10 cellular contexts compared by ENCODE assay signal in the genomic region with DNA sequence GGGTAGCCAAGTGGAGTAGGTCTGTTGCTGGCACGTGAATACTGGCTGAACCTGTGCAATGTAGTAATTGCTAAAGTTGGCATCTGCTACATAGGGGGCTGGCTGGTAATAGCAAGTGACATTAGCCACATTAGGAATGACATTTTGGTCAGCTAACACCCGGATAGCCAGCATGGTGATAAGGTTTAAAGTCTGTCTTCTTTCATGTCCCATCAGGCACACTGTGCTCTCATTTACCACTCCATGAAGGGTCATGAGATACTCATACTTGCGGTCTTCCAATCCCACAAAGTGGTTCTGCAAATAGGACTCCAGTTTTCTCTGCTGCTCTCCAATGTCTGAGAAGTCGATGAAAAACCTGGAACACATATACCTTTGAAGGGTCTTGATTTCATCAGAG. TPM values are rescaled to one million over a fixed set of nuclear protein-coding genes. Genes with fewer than 3 reads are reported as not detected.
DNase-seq lines count a peak whose midpoint lies in the region; ATAC-seq and TF ChIP-seq lines count a peak whose summit lies in the region.
"Had no signal": no experiment of that assay in that cellular context is flagged by ENCODE, and none has a peak within 500 bp of the region (broad histone marks: within the 10 kb centered on the region; RNA-seq: fewer than 3 reads in every experiment).

No MANE protein-coding gene starts in this region.

- no peaks in the 10 kb centered on the region for H3K27me3 Mint-ChIP-seq in neural progenitor cell (ENCODE audit: insufficient read depth, low read depth)

- H3K9me3 ChIP-seq in fibroblast of lung (ENCODE audit: control insufficient read depth, insufficient read depth, low read depth, low read length) (no peaks in the 10 kb centered on the region), neural progenitor cell (ENCODE audit: low read depth) (no peaks in the 10 kb centered on the region), OCI-LY7 (ENCODE audit: low read length) (no peaks in the 10 kb centered on the region; the same call in 1 of the 2 replicates)

- H4K20me1 ChIP-seq in fibroblast of lung (ENCODE audit: control insufficient read depth, extremely low read depth, insufficient read depth, low read length) (no peaks in the 10 kb centered on the region), neural progenitor cell (ENCODE audit: low read depth) (peaks cover 23% of the 10 kb centered on the region), OCI-LY7 (ENCODE audit: insufficient read depth, low read length) (no peaks in the 10 kb centered on the region)

- H3K36me3 Mint-ChIP-seq in neural progenitor cell: peaks cover 7% of the 10 kb centered on the region

- H3F3A ChIP-seq in neural progenitor cell (ENCODE audit: low read depth): peaks cover 42% of the 10 kb centered on the region

- no peaks in the 10 kb centered on the region for H3K4me1 ChIP-seq in fibroblast of lung (ENCODE audit: control insufficient read depth, extremely low read depth, insufficient read depth, low read length)
- H3K4me1 ChIP-seq in neural progenitor cell: peaks cover 47% of the 10 kb centered on the region
- H3K4me1 ChIP-seq in OCI-LY7 (ENCODE audit: insufficient read depth, low read length, poor library complexity, severe bottlenecking): no peaks in the 10 kb centered on the region

- no peak overlapping the region for H3K27ac Mint-ChIP-seq in neural progenitor cell
- H3K27ac Mint-ChIP-seq: activated T-cell treated with anti-CD3 and anti-CD28 coated beads, Interleukin-2, amount 50 U/mL, for 72 hours had no signal

- no peak overlapping the region for H2AFZ ChIP-seq in fibroblast of lung (ENCODE audit: low read length)
- H2AFZ ChIP-seq in neural progenitor cell (replicated peaks): no peak overlapping the region
- H2AFZ ChIP-seq in OCI-LY7 (ENCODE audit: low read length): no peak overlapping the region

- H3K4me3 ChIP-seq in fibroblast of lung (replicated peaks in 1 of 4; ENCODE audit: control extremely low read depth in 1 of 4, insufficient read depth in 1 of 4, low read depth in 3 of 4, low read length in 4 of 4) (peak overlapping the region; percentile 76 to 90 (median 84)), neural progenitor cell (peak overlapping the region; percentile 73), OCI-LY7 (ENCODE audit: low read depth, low read length, poor library complexity, severe bottlenecking) (no peak overlapping the region)

- CTCF ChIA-PET in OCI-LY7 (lab: Charles Lee; ENCODE audit: unreplicated experiment): no interaction called here

- POLR2A ChIA-PET in OCI-LY7 (lab: Charles Lee): interaction anchor here (0.7 kb wide), 1 partner anchor 17 kb away, joined by 3 read pairs; no protein-coding TSS in a partner anchor

- no peaks in the 10 kb centered on the region for H3K36me3 ChIP-seq in fibroblast of lung (ENCODE audit: control insufficient read depth, insufficient read depth, low read length)
- no peaks in the 10 kb centered on the region for H3K36me3 ChIP-seq in neural progenitor cell
- H3K36me3 ChIP-seq in OCI-LY7 (ENCODE audit: insufficient read depth, low read length): no peaks in the 10 kb centered on the region

- H3K79me2 ChIP-seq in fibroblast of lung (ENCODE audit: control insufficient read depth, insufficient read depth, low read length) (peaks cover 30% of the 10 kb centered on the region), neural progenitor cell (ENCODE audit: low read depth) (peaks cover 19% of the 10 kb centered on the region), OCI-LY7 (ENCODE audit: insufficient read depth, low read depth, low read length) (no peaks in the 10 kb centered on the region)

- H3K27me3 ChIP-seq in fibroblast of lung (ENCODE audit: control insufficient read depth, insufficient read depth, low read length) (no peaks in the 10 kb centered on the region), neural progenitor cell (peaks cover 31% of the 10 kb centered on the region)

- H3K9ac ChIP-seq in fibroblast of lung (ENCODE audit: insufficient read depth, low read length) (no peak overlapping the region), neural progenitor cell (no peak overlapping the region)

- TF ChIP-seq CTCF in fibroblast of lung (conservative IDR thresholded peaks at IDR 0.05 in 1 of 2, IDR thresholded peaks at IDR 0.05 in 1 of 2; ENCODE audit: low read depth in 1 of 2, low read length in 2 of 2) (no peak), neural progenitor cell (IDR thresholded peaks at IDR 0.05) (no peak), OCI-LY7 (conservative IDR thresholded peaks at IDR 0.05; ENCODE audit: low read length) (no peak)

- peak overlapping the region; percentile 86 for H3K4me2 ChIP-seq in fibroblast of lung (ENCODE audit: extremely low read depth, insufficient read depth, low read length)
- H3K4me2 ChIP-seq in neural progenitor cell: peak overlapping the region; percentile 88
- no peak overlapping the region for H3K4me2 ChIP-seq in OCI-LY7 (ENCODE audit: low read length)

- H3K4me3 Mint-ChIP-seq in neural progenitor cell: peak overlapping the region; percentile 95

- BruUV-seq in OCI-LY7 (replicated peaks; lab: Mats Ljungman, UMichigan): no TSS peak

- no peaks in the 10 kb centered on the region for H3K9me3 Mint-ChIP-seq in neural progenitor cell
- H3K9me3 Mint-ChIP-seq: activated T-cell treated with anti-CD3 and anti-CD28 coated beads, Interleukin-2, amount 50 U/mL, for 72 hours had no signal

- DNase-seq in AG20443 (ENCODE audit: low spot score) (peak; percentile 25), NCI-H2029 treated with DMSO at 0.1 percent for 48 hours (lab: John Stamatoyannopoulos, UW) (peak; percentile 53), fibroblast of lung (ENCODE audit: low read depth in 2 of 2) (peak in 1 of 2 donors; percentile 39), neural progenitor cell (ENCODE audit: low spot score) (no peak), OCI-LY7 (ENCODE audit: low spot score) (no peak)
- DNase-seq in stimulated activated CD4-positive, alpha-beta T cell treated with anti-CD3 and anti-CD28 coated beads, Interleukin-1b, Interleukin-23, amount 100 ng/mL, for 48 hours: no peak
- DNase-seq: activated T-cell treated with anti-CD3 and anti-CD28 coated beads, Interleukin-2, amount 50 U/mL, for 72 hours; stimulated activated CD4-positive, alpha-beta T cell treated with anti-CD3 and anti-CD28 coated beads, Interleukin-2, amount 100 ng/mL, for 48 hours had no signal

- H3K4me1 Mint-ChIP-seq in neural progenitor cell: peaks cover 27% of the 10 kb centered on the region

- H3K27ac ChIP-seq in fibroblast of lung (ENCODE audit: insufficient read depth, low read length): no peak overlapping the region
- H3K27ac ChIP-seq in neural progenitor cell: no peak overlapping the region
- H3K27ac ChIP-seq in OCI-LY7 (ENCODE audit: low read depth, low read length, poor library complexity, severe bottlenecking): no peak overlapping the region

- H3K9me2 ChIP-seq in OCI-LY7 (ENCODE audit: insufficient read depth, low read length): no peaks in the 10 kb centered on the region

- no peak for ATAC-seq in GM19324 (IDR thresholded peaks at IDR 0.05; ENCODE audit: low FRiP score, unreplicated experiment)
- no peak for ATAC-seq in GM21825 (IDR thresholded peaks at IDR 0.05; ENCODE audit: unreplicated experiment)
- ATAC-seq: activated T-cell treated with anti-CD3 and anti-CD28 coated beads, Interleukin-2, amount 50 U/mL, for 72 hours had no signal

- intact Hi-C loops in OCI-LY7 (cut with micrococcal nuclease; ENCODE audit: unreplicated experiment): no loop called here

RNA-seq across cellular contexts. Expression of a gene that starts 2.8 kb away (rescaled TPM):
- total RNA-seq in fibroblast of lung: 24.6 and 24.9 TPM in 2 replicates
- 8.3 and 16.6 TPM in 2 replicates for polyA plus RNA-seq in fibroblast of lung
- polyA plus RNA-seq in fibroblast of lung (2012): 6.7 and 12.4 TPM in 2 replicates
- polyA minus RNA-seq in fibroblast of lung (ENCODE audit: low replicate concordance): 1.2 and 6.9 TPM in 2 replicates
- total RNA-seq in neural progenitor cell (ENCODE audit: low replicate concordance): 8.7 and 11.7 TPM in 2 replicates
- total RNA-seq in OCI-LY7 (2014; rRNA removed; shearing (Covaris generic)): not detected in 2 replicates
- not detected in 2 replicates for total RNA-seq in OCI-LY7 (2022)

Comparison
In these comparisons a context has a peak if more than half of its experiments do, and no peak if none do; other contexts are left out.
1. DNase-seq: peak in AG20443 (single experiment) and NCI-H2029 treated with DMSO at 0.1 percent for 48 hours (single experiment); none in neural progenitor cell (single experiment), stimulated activated CD4-positive, alpha-beta T cell treated with anti-CD3 and anti-CD28 coated beads, Interleukin-1b, Interleukin-23, amount 100 ng/mL, for 48 hours (single experiment) and OCI-LY7 (single experiment).